Comparison of ENCODE assay signal across 10 cellular contexts in the genomic region with DNA sequence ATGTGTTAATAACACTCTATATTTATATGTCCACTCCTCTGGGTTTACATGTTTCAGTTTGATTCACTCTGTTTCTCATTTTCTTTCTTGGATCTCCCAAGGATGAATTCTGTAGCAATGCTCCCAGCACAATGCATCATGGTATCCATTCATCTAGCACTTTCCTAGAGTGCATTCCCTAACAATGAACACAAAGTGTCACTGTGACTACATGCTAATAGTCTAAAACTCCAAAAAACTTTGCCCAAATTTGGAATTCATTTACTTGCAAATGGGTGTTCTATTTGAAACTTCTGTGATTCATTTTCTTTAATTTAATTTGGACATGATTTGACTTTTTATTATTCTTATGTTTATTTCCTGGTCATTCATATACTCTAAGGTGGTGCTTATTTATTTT.
A peak's percentile ranks its signal among the peaks of the same experiment; 100 is the strongest.
DNase-seq lines count a peak whose midpoint lies in the region; ATAC-seq and TF ChIP-seq lines count a peak whose summit lies in the region.
"Had no signal": no experiment of that assay in that cellular context is flagged by ENCODE, and none has a peak within 500 bp of the region (broad histone marks: within the 10 kb centered on the region; RNA-seq: fewer than 3 reads in every experiment).

No MANE protein-coding gene starts in this region.

- H2BK120ac ChIP-seq in mesendoderm (ENCODE audit: low read depth, low read length), result no peak overlapping the region

- no peak overlapping the region for H3K23ac ChIP-seq in mesendoderm (ENCODE audit: low read length)

- no peaks in the 10 kb centered on the region for H3K79me1 ChIP-seq in mesendoderm (ENCODE audit: low read length)

- no peaks in the 10 kb centered on the region for H3K27me3 ChIP-seq in mesendoderm (ENCODE audit: insufficient read depth, low read length, poor library complexity)
- peaks cover 0 to 9% (median 0%) of the 10 kb centered on the region in 45 donors for H3K27me3 ChIP-seq in dorsolateral prefrontal cortex

- DNase-seq in GM10248 (ENCODE audit: extremely low spot score), result no peak
- DNase-seq in Kasumi-1 (lab: John Stamatoyannopoulos, UW), result peak; percentile 28 to 36
- peak; percentile 44 for DNase-seq in mesendoderm
- no peak for DNase-seq in DMS79 treated with DMSO at 0.1 percent for 48 hours (lab: John Stamatoyannopoulos, UW)
- DNase-seq in effector CD4-positive, alpha-beta T cell, result no peak
- DNase-seq in dorsolateral prefrontal cortex, result no peak
- DNase-seq: activated gamma-delta T cell treated with Interleukin-2 at 50 U/mL for 16 hours, WERI-Rb-1 had no signal

- H3K36me3 ChIP-seq in mesendoderm (ENCODE audit: control insufficient read depth, insufficient read depth, low read length), result no peaks in the 10 kb centered on the region
- H3K36me3 ChIP-seq: WERI-Rb-1 had no signal

- no peaks in the 10 kb centered on the region for H3K79me2 ChIP-seq in mesendoderm (ENCODE audit: control insufficient read depth, insufficient read depth, low read length)

- CTCF ChIA-PET in GM10248 (lab: Yijun Ruan, JAX), result interaction anchor here (0.8 kb wide), 1 partner anchor 14 kb away, joined by 4 read pairs; no protein-coding TSS in a partner anchor

- no peak overlapping the region for H4K8ac ChIP-seq in mesendoderm (ENCODE audit: low read depth, low read length)

- no peaks in the 10 kb centered on the region for H3K9me3 Mint-ChIP-seq in brain

- no peak overlapping the region for H2BK15ac ChIP-seq in mesendoderm (replicated peaks; ENCODE audit: low read depth)

- H3K4me2 ChIP-seq in mesendoderm (ENCODE audit: low read length), result no peak overlapping the region

- H3K56ac ChIP-seq in mesendoderm (ENCODE audit: low read length), result no peak overlapping the region

- POLR2A ChIA-PET in GM10248 (lab: Yijun Ruan, JAX), result no interaction called here

- H3K27ac ChIP-seq in mesendoderm (ENCODE audit: low read depth, low read length) (no peak overlapping the region), dorsolateral prefrontal cortex (no peak overlapping the region)
- H3K27ac ChIP-seq: WERI-Rb-1 had no signal

- intact Hi-C loops in dorsolateral prefrontal cortex (cut with DNase I), result no loop called here

- H3K4me3 ChIP-seq in mesendoderm (ENCODE audit: low read length) (no peak overlapping the region), dorsolateral prefrontal cortex (no peak overlapping the region)

- no peak overlapping the region for H3K4ac ChIP-seq in mesendoderm (ENCODE audit: low read depth, low read length)

- H4K5ac ChIP-seq in mesendoderm (ENCODE audit: low read length), result no peak overlapping the region

- H3K4me1 ChIP-seq in mesendoderm (ENCODE audit: control insufficient read depth, low read depth, low read length), result no peaks in the 10 kb centered on the region

- H3K27ac Mint-ChIP-seq in brain, result no peak overlapping the region

- H2AK5ac ChIP-seq in mesendoderm (ENCODE audit: low read length), result no peak overlapping the region

- peaks cover 5% of the 10 kb centered on the region for H3K4me1 Mint-ChIP-seq in brain

- no peak overlapping the region for H3K18ac ChIP-seq in mesendoderm (ENCODE audit: low read length)

- H2BK5ac ChIP-seq in mesendoderm (ENCODE audit: low read length), result no peak overlapping the region

- TF ChIP-seq CTCF in GM10248 (IDR thresholded peaks at IDR 0.05; ENCODE audit: control extremely low read depth, extremely low read depth, low read depth, missing control alignments) (peak; percentile 40), brain (conservative IDR thresholded peaks at IDR 0.05) (peak; percentile 60 to 72), dorsolateral prefrontal cortex (IDR thresholded peaks at IDR 0.05 in 54 of 56, conservative IDR thresholded peaks at IDR 0.05 in 2 of 56; ENCODE audit: low read depth in 1 of 56, partially characterized antibody in 56 of 56) (peak in 23 of 56 donors; percentile 10 to 53 (median 25))

- no peaks in the 10 kb centered on the region for H3K27me3 Mint-ChIP-seq in brain

- no peak overlapping the region for H3K4me3 Mint-ChIP-seq in brain

- no peak overlapping the region for H3K9ac ChIP-seq in mesendoderm (ENCODE audit: low read length)

- no peaks in the 10 kb centered on the region for H3K36me3 Mint-ChIP-seq in brain

- ATAC-seq in GM21390 (IDR thresholded peaks at IDR 0.05; ENCODE audit: unreplicated experiment), result no peak

Comparison
In these comparisons a context has a peak if more than half of its experiments do, and no peak if none do; other contexts are left out.
1. DNase-seq: peak in Kasumi-1 (2 of 2) and mesendoderm (single experiment); none in GM10248 (single experiment), DMS79 treated with DMSO at 0.1 percent for 48 hours (single experiment), effector CD4-positive, alpha-beta T cell (single experiment) and dorsolateral prefrontal cortex (0 of 10).